In the genomic region with DNA sequence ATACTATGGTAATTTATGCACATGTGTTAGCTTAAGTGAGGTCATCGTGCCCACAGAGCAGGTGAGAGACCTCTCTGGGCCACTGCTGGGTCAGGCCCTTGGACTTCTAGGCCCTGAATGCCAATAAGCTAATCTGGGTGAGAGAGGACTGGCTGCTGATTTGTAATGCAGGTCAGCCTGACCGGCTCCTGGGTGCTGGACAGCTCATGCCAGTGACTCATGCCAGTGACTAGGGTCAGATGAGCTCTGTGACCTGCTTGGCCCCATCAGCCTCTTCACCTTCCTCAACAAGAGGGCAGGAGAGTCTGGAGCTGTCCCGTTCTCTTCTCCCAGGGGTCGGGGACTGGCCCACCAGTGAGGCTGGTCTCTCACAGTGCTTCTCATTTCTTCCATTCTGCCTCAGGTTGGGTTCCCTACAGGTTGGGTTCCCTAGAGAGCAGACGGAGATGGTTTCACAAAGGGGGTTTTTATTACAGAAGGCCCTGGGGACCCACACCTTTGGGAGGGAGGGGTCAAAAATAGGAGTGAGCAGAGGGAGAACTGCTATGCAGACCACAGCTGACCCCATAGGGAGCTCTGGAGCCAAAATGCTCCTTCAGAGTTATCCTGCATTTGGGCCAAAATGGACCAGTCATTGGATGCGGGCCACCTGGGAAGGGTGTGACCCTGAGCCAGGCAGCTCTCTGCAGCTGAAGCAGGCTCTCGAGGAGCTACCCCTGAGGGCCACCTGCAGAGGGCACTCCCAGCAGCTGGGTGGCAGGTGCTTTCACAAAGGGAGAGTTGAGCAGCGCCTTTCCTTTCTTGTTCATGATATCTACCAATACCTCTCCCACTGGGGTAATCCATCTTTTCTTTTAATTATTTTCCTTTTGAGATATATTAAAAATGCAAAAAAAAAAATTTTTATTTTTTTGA, we compare ENCODE assay signal across 1 cellular context.
TF ChIP-seq lines count a peak whose summit lies in the region.

No MANE protein-coding gene starts in this region.

TF ChIP-seq in HepG2, 621 proteins besides CTCF, POLR2A, EP300 and RAD21 (continues in another document):
- TF ChIP-seq ATRX (CRISPR knock-in tag; IDR thresholded peaks at IDR 0.05; ENCODE audit: borderline replicate concordance) (no peak), KDM2A (CRISPR knock-in tag; IDR thresholded peaks at IDR 0.05; ENCODE audit: borderline replicate concordance, low read depth) (no peak), JUN (CRISPR knock-in tag; IDR thresholded peaks at IDR 0.05) (peak; percentile 30; the same call in 1 of the 2 replicates), ZNF766 (CRISPR knock-in tag; IDR thresholded peaks at IDR 0.05; ENCODE audit: borderline replicate concordance) (no peak), SKI (IDR thresholded peaks at IDR 0.05; ENCODE audit: partially characterized antibody) (peak; percentile 76), ZNF501 (CRISPR knock-in tag; IDR thresholded peaks at IDR 0.05) (peak; percentile 60; the same call in 1 of the 2 replicates), XBP1 (CRISPR knock-in tag; IDR thresholded peaks at IDR 0.05) (no peak), ZMYM3 (CRISPR knock-in tag; IDR thresholded peaks at IDR 0.05) (peak; percentile 45; the same call in 1 of the 2 replicates), HOXD1 (CRISPR knock-in tag; IDR thresholded peaks at IDR 0.05) (no peak), ZNF264 (CRISPR knock-in tag; IDR thresholded peaks at IDR 0.05) (no peak), ZSCAN30 (CRISPR knock-in tag; IDR thresholded peaks at IDR 0.05) (no peak), ZNF678 (CRISPR knock-in tag; IDR thresholded peaks at IDR 0.05) (no peak), ESRRA (CRISPR knock-in tag; IDR thresholded peaks at IDR 0.05; ENCODE audit: low read depth) (no peak), SRSF4 (IDR thresholded peaks at IDR 0.05; ENCODE audit: low read depth, low read length, poor library complexity, severe bottlenecking) (no peak), MIER2 (CRISPR knock-in tag; IDR thresholded peaks at IDR 0.05) (peak; percentile 93), ZNF256 (CRISPR knock-in tag; conservative IDR thresholded peaks at IDR 0.05) (no peak), CBX5 (CRISPR knock-in tag; IDR thresholded peaks at IDR 0.05; ENCODE audit: borderline replicate concordance) (no peak), NR2F1 (CRISPR knock-in tag; IDR thresholded peaks at IDR 0.05) (peak; percentile 69 to 80; a peak in 3 of 4 replicates), ZFYVE20 (CRISPR knock-in tag; IDR thresholded peaks at IDR 0.05; ENCODE audit: borderline replicate concordance, low read depth) (no peak), RARA (CRISPR knock-in tag; IDR thresholded peaks at IDR 0.05) (peak; percentile 72; the same call in 1 of the 2 replicates), ZNF550 (CRISPR knock-in tag; IDR thresholded peaks at IDR 0.05; ENCODE audit: borderline replicate concordance) (no peak), MATR3 (CRISPR knock-in tag; IDR thresholded peaks at IDR 0.05) (no peak), ZNF850 (CRISPR knock-in tag; conservative IDR thresholded peaks at IDR 0.05) (no peak), NR2F2 (IDR thresholded peaks at IDR 0.05; ENCODE audit: borderline replicate concordance, low read depth) (no peak), ZNF263 (CRISPR knock-in tag; IDR thresholded peaks at IDR 0.05) (no peak), KDM5B (CRISPR knock-in tag; IDR thresholded peaks at IDR 0.05; ENCODE audit: borderline replicate concordance) (peak; percentile 20; the same call in 1 of the 2 replicates), ZNF292 (CRISPR knock-in tag; IDR thresholded peaks at IDR 0.05; ENCODE audit: borderline replicate concordance, low read depth) (peak; percentile 75; the same call in 1 of the 2 replicates), ZNF12 (CRISPR knock-in tag; IDR thresholded peaks at IDR 0.05) (no peak), ZNF724P (CRISPR knock-in tag; IDR thresholded peaks at IDR 0.05; ENCODE audit: borderline replicate concordance) (no peak), ZNF614 (CRISPR knock-in tag; IDR thresholded peaks at IDR 0.05; ENCODE audit: borderline replicate concordance) (no peak), SCMH1 (CRISPR knock-in tag; IDR thresholded peaks at IDR 0.05; ENCODE audit: borderline replicate concordance) (no peak), XRCC5 (optimal IDR thresholded peaks at IDR 0.05; ENCODE audit: low read length) (peak; percentile 37)
- TF ChIP-seq, protein P1, sequence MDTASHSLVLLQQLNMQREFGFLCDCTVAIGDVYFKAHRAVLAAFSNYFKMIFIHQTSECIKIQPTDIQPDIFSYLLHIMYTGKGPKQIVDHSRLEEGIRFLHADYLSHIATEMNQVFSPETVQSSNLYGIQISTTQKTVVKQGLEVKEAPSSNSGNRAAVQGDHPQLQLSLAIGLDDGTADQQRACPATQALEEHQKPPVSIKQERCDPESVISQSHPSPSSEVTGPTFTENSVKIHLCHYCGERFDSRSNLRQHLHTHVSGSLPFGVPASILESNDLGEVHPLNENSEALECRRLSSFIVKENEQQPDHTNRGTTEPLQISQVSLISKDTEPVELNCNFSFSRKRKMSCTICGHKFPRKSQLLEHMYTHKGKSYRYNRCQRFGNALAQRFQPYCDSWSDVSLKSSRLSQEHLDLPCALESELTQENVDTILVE (CRISPR knock-in tag; IDR thresholded peaks at IDR 0.05): no peak
- TF ChIP-seq, protein P2, sequence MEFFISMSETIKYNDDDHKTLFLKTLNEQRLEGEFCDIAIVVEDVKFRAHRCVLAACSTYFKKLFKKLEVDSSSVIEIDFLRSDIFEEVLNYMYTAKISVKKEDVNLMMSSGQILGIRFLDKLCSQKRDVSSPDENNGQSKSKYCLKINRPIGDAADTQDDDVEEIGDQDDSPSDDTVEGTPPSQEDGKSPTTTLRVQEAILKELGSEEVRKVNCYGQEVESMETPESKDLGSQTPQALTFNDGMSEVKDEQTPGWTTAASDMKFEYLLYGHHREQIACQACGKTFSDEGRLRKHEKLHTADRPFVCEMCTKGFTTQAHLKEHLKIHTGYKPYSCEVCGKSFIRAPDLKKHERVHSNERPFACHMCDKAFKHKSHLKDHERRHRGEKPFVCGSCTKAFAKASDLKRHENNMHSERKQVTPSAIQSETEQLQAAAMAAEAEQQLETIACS (CRISPR knock-in tag; IDR thresholded peaks at IDR 0.05): no peak
- TF ChIP-seq, protein P3, sequence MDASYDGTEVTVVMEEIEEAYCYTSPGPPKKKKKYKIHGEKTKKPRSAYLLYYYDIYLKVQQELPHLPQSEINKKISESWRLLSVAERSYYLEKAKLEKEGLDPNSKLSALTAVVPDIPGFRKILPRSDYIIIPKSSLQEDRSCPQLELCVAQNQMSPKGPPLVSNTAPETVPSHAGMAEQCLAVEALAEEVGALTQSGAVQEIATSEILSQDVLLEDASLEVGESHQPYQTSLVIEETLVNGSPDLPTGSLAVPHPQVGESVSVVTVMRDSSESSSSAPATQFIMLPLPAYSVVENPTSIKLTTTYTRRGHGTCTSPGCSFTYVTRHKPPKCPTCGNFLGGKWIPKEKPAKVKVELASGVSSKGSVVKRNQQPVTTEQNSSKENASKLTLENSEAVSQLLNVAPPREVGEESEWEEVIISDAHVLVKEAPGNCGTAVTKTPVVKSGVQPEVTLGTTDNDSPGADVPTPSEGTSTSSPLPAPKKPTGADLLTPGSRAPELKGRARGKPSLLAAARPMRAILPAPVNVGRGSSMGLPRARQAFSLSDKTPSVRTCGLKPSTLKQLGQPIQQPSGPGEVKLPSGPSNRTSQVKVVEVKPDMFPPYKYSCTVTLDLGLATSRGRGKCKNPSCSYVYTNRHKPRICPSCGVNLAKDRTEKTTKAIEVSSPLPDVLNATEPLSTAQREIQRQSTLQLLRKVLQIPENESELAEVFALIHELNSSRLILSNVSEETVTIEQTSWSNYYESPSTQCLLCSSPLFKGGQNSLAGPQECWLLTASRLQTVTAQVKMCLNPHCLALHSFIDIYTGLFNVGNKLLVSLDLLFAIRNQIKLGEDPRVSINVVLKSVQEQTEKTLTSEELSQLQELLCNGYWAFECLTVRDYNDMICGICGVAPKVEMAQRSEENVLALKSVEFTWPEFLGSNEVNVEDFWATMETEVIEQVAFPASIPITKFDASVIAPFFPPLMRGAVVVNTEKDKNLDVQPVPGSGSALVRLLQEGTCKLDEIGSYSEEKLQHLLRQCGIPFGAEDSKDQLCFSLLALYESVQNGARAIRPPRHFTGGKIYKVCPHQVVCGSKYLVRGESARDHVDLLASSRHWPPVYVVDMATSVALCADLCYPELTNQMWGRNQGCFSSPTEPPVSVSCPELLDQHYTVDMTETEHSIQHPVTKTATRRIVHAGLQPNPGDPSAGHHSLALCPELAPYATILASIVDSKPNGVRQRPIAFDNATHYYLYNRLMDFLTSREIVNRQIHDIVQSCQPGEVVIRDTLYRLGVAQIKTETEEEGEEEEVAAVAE (CRISPR knock-in tag; IDR thresholded peaks at IDR 0.05; ENCODE audit: borderline replicate concordance): no peak
- TF ChIP-seq, protein P4, sequence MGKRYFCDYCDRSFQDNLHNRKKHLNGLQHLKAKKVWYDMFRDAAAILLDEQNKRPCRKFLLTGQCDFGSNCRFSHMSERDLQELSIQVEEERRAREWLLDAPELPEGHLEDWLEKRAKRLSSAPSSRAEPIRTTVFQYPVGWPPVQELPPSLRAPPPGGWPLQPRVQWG (CRISPR knock-in tag; IDR thresholded peaks at IDR 0.05; ENCODE audit: borderline replicate concordance, low read depth): no peak
- TF ChIP-seq, protein P5, sequence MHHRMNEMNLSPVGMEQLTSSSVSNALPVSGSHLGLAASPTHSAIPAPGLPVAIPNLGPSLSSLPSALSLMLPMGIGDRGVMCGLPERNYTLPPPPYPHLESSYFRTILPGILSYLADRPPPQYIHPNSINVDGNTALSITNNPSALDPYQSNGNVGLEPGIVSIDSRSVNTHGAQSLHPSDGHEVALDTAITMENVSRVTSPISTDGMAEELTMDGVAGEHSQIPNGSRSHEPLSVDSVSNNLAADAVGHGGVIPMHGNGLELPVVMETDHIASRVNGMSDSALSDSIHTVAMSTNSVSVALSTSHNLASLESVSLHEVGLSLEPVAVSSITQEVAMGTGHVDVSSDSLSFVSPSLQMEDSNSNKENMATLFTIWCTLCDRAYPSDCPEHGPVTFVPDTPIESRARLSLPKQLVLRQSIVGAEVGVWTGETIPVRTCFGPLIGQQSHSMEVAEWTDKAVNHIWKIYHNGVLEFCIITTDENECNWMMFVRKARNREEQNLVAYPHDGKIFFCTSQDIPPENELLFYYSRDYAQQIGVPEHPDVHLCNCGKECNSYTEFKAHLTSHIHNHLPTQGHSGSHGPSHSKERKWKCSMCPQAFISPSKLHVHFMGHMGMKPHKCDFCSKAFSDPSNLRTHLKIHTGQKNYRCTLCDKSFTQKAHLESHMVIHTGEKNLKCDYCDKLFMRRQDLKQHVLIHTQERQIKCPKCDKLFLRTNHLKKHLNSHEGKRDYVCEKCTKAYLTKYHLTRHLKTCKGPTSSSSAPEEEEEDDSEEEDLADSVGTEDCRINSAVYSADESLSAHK (CRISPR knock-in tag; IDR thresholded peaks at IDR 0.05; ENCODE audit: borderline replicate concordance): no peak
- TF ChIP-seq, protein P6, sequence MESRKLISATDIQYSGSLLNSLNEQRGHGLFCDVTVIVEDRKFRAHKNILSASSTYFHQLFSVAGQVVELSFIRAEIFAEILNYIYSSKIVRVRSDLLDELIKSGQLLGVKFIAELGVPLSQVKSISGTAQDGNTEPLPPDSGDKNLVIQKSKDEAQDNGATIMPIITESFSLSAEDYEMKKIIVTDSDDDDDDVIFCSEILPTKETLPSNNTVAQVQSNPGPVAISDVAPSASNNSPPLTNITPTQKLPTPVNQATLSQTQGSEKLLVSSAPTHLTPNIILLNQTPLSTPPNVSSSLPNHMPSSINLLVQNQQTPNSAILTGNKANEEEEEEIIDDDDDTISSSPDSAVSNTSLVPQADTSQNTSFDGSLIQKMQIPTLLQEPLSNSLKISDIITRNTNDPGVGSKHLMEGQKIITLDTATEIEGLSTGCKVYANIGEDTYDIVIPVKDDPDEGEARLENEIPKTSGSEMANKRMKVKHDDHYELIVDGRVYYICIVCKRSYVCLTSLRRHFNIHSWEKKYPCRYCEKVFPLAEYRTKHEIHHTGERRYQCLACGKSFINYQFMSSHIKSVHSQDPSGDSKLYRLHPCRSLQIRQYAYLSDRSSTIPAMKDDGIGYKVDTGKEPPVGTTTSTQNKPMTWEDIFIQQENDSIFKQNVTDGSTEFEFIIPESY (CRISPR knock-in tag; IDR thresholded peaks at IDR 0.05): no peak
- TF ChIP-seq, protein P7, sequence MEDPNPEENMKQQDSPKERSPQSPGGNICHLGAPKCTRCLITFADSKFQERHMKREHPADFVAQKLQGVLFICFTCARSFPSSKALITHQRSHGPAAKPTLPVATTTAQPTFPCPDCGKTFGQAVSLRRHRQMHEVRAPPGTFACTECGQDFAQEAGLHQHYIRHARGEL (CRISPR knock-in tag; IDR thresholded peaks at IDR 0.05): 0 out of 2 replicates have a peak, but pooled peaks have one; percentile 12
- TF ChIP-seq, protein P8, sequence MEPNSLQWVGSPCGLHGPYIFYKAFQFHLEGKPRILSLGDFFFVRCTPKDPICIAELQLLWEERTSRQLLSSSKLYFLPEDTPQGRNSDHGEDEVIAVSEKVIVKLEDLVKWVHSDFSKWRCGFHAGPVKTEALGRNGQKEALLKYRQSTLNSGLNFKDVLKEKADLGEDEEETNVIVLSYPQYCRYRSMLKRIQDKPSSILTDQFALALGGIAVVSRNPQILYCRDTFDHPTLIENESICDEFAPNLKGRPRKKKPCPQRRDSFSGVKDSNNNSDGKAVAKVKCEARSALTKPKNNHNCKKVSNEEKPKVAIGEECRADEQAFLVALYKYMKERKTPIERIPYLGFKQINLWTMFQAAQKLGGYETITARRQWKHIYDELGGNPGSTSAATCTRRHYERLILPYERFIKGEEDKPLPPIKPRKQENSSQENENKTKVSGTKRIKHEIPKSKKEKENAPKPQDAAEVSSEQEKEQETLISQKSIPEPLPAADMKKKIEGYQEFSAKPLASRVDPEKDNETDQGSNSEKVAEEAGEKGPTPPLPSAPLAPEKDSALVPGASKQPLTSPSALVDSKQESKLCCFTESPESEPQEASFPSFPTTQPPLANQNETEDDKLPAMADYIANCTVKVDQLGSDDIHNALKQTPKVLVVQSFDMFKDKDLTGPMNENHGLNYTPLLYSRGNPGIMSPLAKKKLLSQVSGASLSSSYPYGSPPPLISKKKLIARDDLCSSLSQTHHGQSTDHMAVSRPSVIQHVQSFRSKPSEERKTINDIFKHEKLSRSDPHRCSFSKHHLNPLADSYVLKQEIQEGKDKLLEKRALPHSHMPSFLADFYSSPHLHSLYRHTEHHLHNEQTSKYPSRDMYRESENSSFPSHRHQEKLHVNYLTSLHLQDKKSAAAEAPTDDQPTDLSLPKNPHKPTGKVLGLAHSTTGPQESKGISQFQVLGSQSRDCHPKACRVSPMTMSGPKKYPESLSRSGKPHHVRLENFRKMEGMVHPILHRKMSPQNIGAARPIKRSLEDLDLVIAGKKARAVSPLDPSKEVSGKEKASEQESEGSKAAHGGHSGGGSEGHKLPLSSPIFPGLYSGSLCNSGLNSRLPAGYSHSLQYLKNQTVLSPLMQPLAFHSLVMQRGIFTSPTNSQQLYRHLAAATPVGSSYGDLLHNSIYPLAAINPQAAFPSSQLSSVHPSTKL (CRISPR knock-in tag; IDR thresholded peaks at IDR 0.05): peak; percentile 30; the same call in 1 of the 2 replicates
- TF ChIP-seq, protein P9, sequence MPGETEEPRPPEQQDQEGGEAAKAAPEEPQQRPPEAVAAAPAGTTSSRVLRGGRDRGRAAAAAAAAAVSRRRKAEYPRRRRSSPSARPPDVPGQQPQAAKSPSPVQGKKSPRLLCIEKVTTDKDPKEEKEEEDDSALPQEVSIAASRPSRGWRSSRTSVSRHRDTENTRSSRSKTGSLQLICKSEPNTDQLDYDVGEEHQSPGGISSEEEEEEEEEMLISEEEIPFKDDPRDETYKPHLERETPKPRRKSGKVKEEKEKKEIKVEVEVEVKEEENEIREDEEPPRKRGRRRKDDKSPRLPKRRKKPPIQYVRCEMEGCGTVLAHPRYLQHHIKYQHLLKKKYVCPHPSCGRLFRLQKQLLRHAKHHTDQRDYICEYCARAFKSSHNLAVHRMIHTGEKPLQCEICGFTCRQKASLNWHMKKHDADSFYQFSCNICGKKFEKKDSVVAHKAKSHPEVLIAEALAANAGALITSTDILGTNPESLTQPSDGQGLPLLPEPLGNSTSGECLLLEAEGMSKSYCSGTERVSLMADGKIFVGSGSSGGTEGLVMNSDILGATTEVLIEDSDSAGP (CRISPR knock-in tag; IDR thresholded peaks at IDR 0.05; ENCODE audit: borderline replicate concordance): peak; percentile 39; the same call in 1 of the 2 replicates
